11 cellular contexts compared by ENCODE assay signal in genomic region chr7:86643478-86644281, GRCh38. TPM values are rescaled to one million over a fixed set of nuclear protein-coding genes. Genes with fewer than 3 reads are reported as not detected.
A peak's percentile ranks its signal among the peaks of the same experiment; 100 is the strongest.
DNase-seq lines count a peak whose midpoint lies in the region; ATAC-seq and TF ChIP-seq lines count a peak whose summit lies in the region.
"Had no signal": no experiment of that assay in that cellular context is flagged by ENCODE, and none has a peak within 500 bp of the region (broad histone marks: within the 10 kb centered on the region; RNA-seq: fewer than 3 reads in every experiment).

Gene GRM3, plus strand, starts transcription at chr7:86643909. Its CDS starts 121,237 bp downstream, at chr7:86765146.

- H2BK20ac ChIP-seq in H9 (ENCODE audit: low read depth, low read length, poor library complexity, severe bottlenecking) = no peak within 1 kb of the TSS

- H3K14ac ChIP-seq in H9 (ENCODE audit: insufficient read depth, low read length) = peak within 1 kb of the TSS; percentile 74; the same call in 1 of the 2 replicates

- H3K18ac ChIP-seq in H9 (ENCODE audit: insufficient read length, low read depth, low read length) = no peak within 1 kb of the TSS

- H2BK15ac ChIP-seq in H9 (ENCODE audit: low read depth, low read length) = no peak within 1 kb of the TSS

- peak within 1 kb of the TSS; percentile 78 to 99 for H3K4me3 Mint-ChIP-seq in H9
- H3K4me3 Mint-ChIP-seq: activated naive CD8-positive, alpha-beta T cell treated with anti-CD3 and anti-CD28 coated beads, Interleukin-2, amount 50 U/mL, for 24 hours; natural killer cell had no signal

- no peaks in the 10 kb centered on the region for H3K36me3 Mint-ChIP-seq in H9 (ENCODE audit: insufficient read depth in 1 of 3, low read depth in 3 of 3)
- H3K36me3 Mint-ChIP-seq: natural killer cell had no signal

- no peak within 1 kb of the TSS for H2BK120ac ChIP-seq in H9 (ENCODE audit: low read depth, low read length, poor library complexity, severe bottlenecking)

- no peak within 1 kb of the TSS for H3K27ac ChIP-seq in H9 (ENCODE audit: insufficient read length, low read depth, low read length)
- no peak within 1 kb of the TSS for H3K27ac ChIP-seq in WERI-Rb-1
- no peak within 1 kb of the TSS for H3K27ac ChIP-seq in Peyer's patch
- H3K27ac ChIP-seq: SJSA1 had no signal

- H3K23me2 ChIP-seq in H9 (ENCODE audit: insufficient read length, low read depth, low read length, poor library complexity, severe bottlenecking) = peaks cover 21% of the 10 kb centered on the region

- H4K91ac ChIP-seq in H9 (ENCODE audit: insufficient read length, low read depth, low read length) = no peak within 1 kb of the TSS

- peak; percentile 80 for DNase-seq in H9
- peak; percentile 30 for DNase-seq in WERI-Rb-1
- no peak for DNase-seq in retinal pigment epithelial cell (ENCODE audit: low read depth)
- DNase-seq in RPMI8226 = no peak
- DNase-seq in activated effector memory CD4-positive, alpha-beta T cell treated with anti-CD3 and anti-CD28 coated beads, Interleukin-2, amount 50 U/mL, for 16 hours = no peak
- DNase-seq in Peyer's patch = no peak
- DNase-seq: activated naive CD8-positive, alpha-beta T cell treated with anti-CD3 and anti-CD28 coated beads, Interleukin-2, amount 50 U/mL, for 24 hours; natural killer cell had no signal

- no peak for TF ChIP-seq CTCF in H9 (conservative IDR thresholded peaks at IDR 0.05)
- TF ChIP-seq CTCF in WERI-Rb-1 (IDR thresholded peaks at IDR 0.05; ENCODE audit: low read depth, low read length) = no peak
- TF ChIP-seq CTCF in retinal pigment epithelial cell (conservative IDR thresholded peaks at IDR 0.05; ENCODE audit: low read depth, low read length) = no peak
- TF ChIP-seq CTCF in Peyer's patch (IDR thresholded peaks at IDR 0.05) = no peak

- H2AK5ac ChIP-seq in H9 (ENCODE audit: insufficient read length, low read length) = no peak within 1 kb of the TSS

- H3K4ac ChIP-seq in H9 (ENCODE audit: low read depth, low read length) = no peak within 1 kb of the TSS

- no peak within 1 kb of the TSS for H2BK5ac ChIP-seq in H9 (ENCODE audit: insufficient read length, low read length)

- no peaks in the 10 kb centered on the region for H3K79me2 ChIP-seq in H9 (ENCODE audit: insufficient read depth, low read length)

- H2BK12ac ChIP-seq in H9 (ENCODE audit: insufficient read length, low read depth, low read length) = no peak within 1 kb of the TSS

- peaks cover 40% of the 10 kb centered on the region for H3K27me3 Mint-ChIP-seq in H9 (ENCODE audit: low read depth)

- no peak within 1 kb of the TSS for H3T11ph ChIP-seq in H9 (ENCODE audit: low read length)

- peak within 1 kb of the TSS; percentile 97 for H2AFZ ChIP-seq in H9 (ENCODE audit: low read length)

- no peak within 1 kb of the TSS for H4K8ac ChIP-seq in H9 (replicated peaks; ENCODE audit: insufficient read length, low read depth, low read length)

- H3K79me1 ChIP-seq in H9 (ENCODE audit: insufficient read depth, low read depth, low read length, poor library complexity, severe bottlenecking) = no peaks in the 10 kb centered on the region

- H3K27me3 ChIP-seq in H9 (ENCODE audit: insufficient read depth, low read length) (peaks cover 4% of the 10 kb centered on the region; the same call in 1 of the 2 replicates), WERI-Rb-1 (ENCODE audit: insufficient read depth, low read depth, severe bottlenecking) (no peaks in the 10 kb centered on the region), iPS-15b (ENCODE audit: control insufficient read depth, insufficient read depth, low read length) (peaks cover 27% of the 10 kb centered on the region), Peyer's patch (no peaks in the 10 kb centered on the region)

- H3K4me1 Mint-ChIP-seq in H9 = peaks cover 23 to 28% of the 10 kb centered on the region in 2 experiments
- H3K4me1 Mint-ChIP-seq: activated naive CD8-positive, alpha-beta T cell treated with anti-CD3 and anti-CD28 coated beads, Interleukin-2, amount 50 U/mL, for 24 hours; natural killer cell had no signal

- no peak for TF ChIP-seq POLR2A in Peyer's patch (IDR thresholded peaks at IDR 0.05)

- 0 out of 7 replicates have a peak within 1 kb of the TSS, but pooled peaks of 1 of the 3 experiments have one; percentile 16 for H3K27ac Mint-ChIP-seq in H9
- H3K27ac Mint-ChIP-seq: activated naive CD8-positive, alpha-beta T cell treated with anti-CD3 and anti-CD28 coated beads, Interleukin-2, amount 50 U/mL, for 24 hours; natural killer cell had no signal

- H3K9me3 Mint-ChIP-seq in H9 = no peaks in the 10 kb centered on the region
- H3K9me3 Mint-ChIP-seq: activated naive CD8-positive, alpha-beta T cell treated with anti-CD3 and anti-CD28 coated beads, Interleukin-2, amount 50 U/mL, for 24 hours had no signal

- H3K56ac ChIP-seq in H9 (ENCODE audit: insufficient read length, low read depth, low read length) = no peak within 1 kb of the TSS

- H3K4me1 ChIP-seq in H9 (ENCODE audit: insufficient read depth, low read length) = no peaks in the 10 kb centered on the region
- peaks cover 7% of the 10 kb centered on the region for H3K4me1 ChIP-seq in iPS-15b (ENCODE audit: control insufficient read depth, insufficient read depth, low read length)
- no peaks in the 10 kb centered on the region for H3K4me1 ChIP-seq in Peyer's patch
- H3K4me1 ChIP-seq: SJSA1 had no signal

- H3K9ac ChIP-seq in H9 (ENCODE audit: extremely low read depth, insufficient read length, low read length) = peak within 1 kb of the TSS; percentile 46
- H3K9ac ChIP-seq in iPS-15b (ENCODE audit: low read depth, low read length) = peak within 1 kb of the TSS; percentile 26

- H3K4me3 ChIP-seq in WERI-Rb-1 (ENCODE audit: low read depth, low read length) = peak within 1 kb of the TSS; percentile 18
- peak within 1 kb of the TSS; percentile 85 for H3K4me3 ChIP-seq in iPS-15b (ENCODE audit: low read depth, low read length)
- H3K4me3 ChIP-seq in retinal pigment epithelial cell (ENCODE audit: low read length) = peak within 1 kb of the TSS; percentile 29
- peak within 1 kb of the TSS in 1 of 4 donors; percentile 7 for H3K4me3 ChIP-seq in Peyer's patch
- H3K4me3 ChIP-seq: SJSA1 had no signal

- no CpG with 5 or more reads among the region's 27 CpGs for WGBS in H9 (ENCODE audit: extremely low coverage, insufficient read length, low lambda C conversion rate)

- H4K20me1 ChIP-seq in H9 (ENCODE audit: control insufficient read depth, insufficient read depth, insufficient read length) = no peaks in the 10 kb centered on the region

- H3K36me3 ChIP-seq in WERI-Rb-1 (no peaks in the 10 kb centered on the region), iPS-15b (ENCODE audit: control insufficient read depth, insufficient read depth, low read length) (no peaks in the 10 kb centered on the region), Peyer's patch (no peaks in the 10 kb centered on the region)
- H3K36me3 ChIP-seq: SJSA1 had no signal

- no peaks in the 10 kb centered on the region for H3K9me3 ChIP-seq in H9 (ENCODE audit: control insufficient read depth, low read depth, low read length)
- H3K9me3 ChIP-seq in WERI-Rb-1 (ENCODE audit: severe bottlenecking) = no peaks in the 10 kb centered on the region
- no peaks in the 10 kb centered on the region for H3K9me3 ChIP-seq in iPS-15b (ENCODE audit: control insufficient read depth, insufficient read depth, low read length)
- H3K9me3 ChIP-seq in Peyer's patch = no peaks in the 10 kb centered on the region
- H3K9me3 ChIP-seq: SJSA1 had no signal

- H3K4me2 ChIP-seq in H9 (ENCODE audit: insufficient read depth, insufficient read length, low read length) = peak within 1 kb of the TSS; percentile 98

- no peak for ATAC-seq in HG03135 (IDR thresholded peaks at IDR 0.05; ENCODE audit: unreplicated experiment)
- ATAC-seq: activated naive CD8-positive, alpha-beta T cell treated with anti-CD3 and anti-CD28 coated beads, Interleukin-2, amount 50 U/mL, for 24 hours; natural killer cell had no signal

- no peak within 1 kb of the TSS for H4K5ac ChIP-seq in H9 (ENCODE audit: insufficient read length, low read depth, low read length)

- no peak within 1 kb of the TSS for H3K23ac ChIP-seq in H9 (ENCODE audit: insufficient read length, low read depth, low read length)

RNA-seq across cellular contexts. Expression of gene GRM3, which starts in this region (rescaled TPM):
- total RNA-seq in H9 (2021) (0.15 and 0.70 TPM in 2 replicates), Peyer's patch (not detected)
- total RNA-seq: natural killer cell, SJSA1 had no signal

Comparison
In these comparisons a context has a peak if more than half of its experiments do, and no peak if none do; other contexts are left out.
1. Peak in DNase-seq, H3K9ac ChIP-seq and H3K4me2 ChIP-seq in H9; RNA of the gene not detected or under 1 TPM.